In the genomic region with DNA sequence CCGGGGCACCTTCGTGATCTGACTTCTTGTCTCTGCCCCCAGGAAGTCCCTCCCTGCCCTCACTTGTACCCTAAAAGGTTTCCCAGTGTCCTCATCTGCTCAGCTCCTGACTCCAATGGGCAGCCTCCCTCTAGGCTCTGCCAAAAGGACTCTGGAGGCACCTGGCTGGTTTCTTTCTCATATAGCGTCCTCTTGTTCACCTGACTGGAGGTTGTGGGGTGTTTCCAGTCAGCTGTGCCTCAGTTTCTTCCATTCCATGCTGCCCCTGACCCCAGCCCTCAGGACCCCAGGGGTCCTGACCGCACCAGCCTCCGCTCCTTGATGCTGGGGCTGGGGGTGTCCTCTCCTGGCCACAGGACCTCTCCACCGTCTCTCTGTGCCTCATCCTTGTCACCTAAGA, we compare ENCODE assay signal across 31 cellular contexts. TPM values are rescaled to one million over a fixed set of nuclear protein-coding genes. Genes with fewer than 3 reads are reported as not detected.
"Had no signal": no experiment of that assay in that cellular context is flagged by ENCODE, and none has a peak within 500 bp of the region (broad histone marks: within the 10 kb centered on the region; RNA-seq: fewer than 3 reads in every experiment).

No MANE protein-coding gene starts in this region.

- H3K9me3 ChIP-seq: SJSA1 had no signal

- DNase-seq: activated CD4-positive, alpha-beta T cell treated with anti-CD3 and anti-CD28 coated beads, Interleukin-2, amount 50 U/mL, for 4 hours; activated CD8-positive, alpha-beta T cell treated with anti-CD3 and anti-CD28 coated beads for 36 hours; activated gamma-delta T cell; activated naive CD4-positive, alpha-beta T cell treated with Interleukin-2 at 50 U/mL for 16 hours; activated naive CD8-positive, alpha-beta T cell treated with anti-CD3 and anti-CD28 coated beads, Interleukin-2, amount 10 ng/mL, durations not matched to agents 7 days and 5 days; activated T-cell treated with anti-CD3 and anti-CD28 coated beads, Interleukin-2, amount 50 U/mL, for 1 hour; activated T-cell treated with anti-CD3 and anti-CD28 coated beads, Interleukin-2, amount 50 U/mL, for 72 hours; amygdala; NCI-H1092 treated with DMSO at 0.1 percent for 48 hours; NCI-H1417; NCI-H187 treated with DMSO at 0.1 percent for 48 hours; NCI-H2081 treated with DMSO at 0.1 percent for 48 hours; NCI-H226; NCI-H446 treated with DMSO at 0.1 percent for 48 hours; NCI-H524; NCI-H69; NCI-H82; SHP77 treated with DMSO at 0.1 percent for 48 hours; SK-N-SH had no signal

- FAIRE-seq: TTC549 had no signal

- H3K4me1 ChIP-seq: ascending aorta, SJSA1 had no signal

- H3K36me3 ChIP-seq: ascending aorta, SJSA1 had no signal

- H3K27ac ChIP-seq: ascending aorta, KMS-11, SJSA1 had no signal

- ATAC-seq: activated CD8-positive, alpha-beta T cell treated with anti-CD3 and anti-CD28 coated beads for 36 hours; activated T-cell treated with anti-CD3 and anti-CD28 coated beads, Interleukin-2, amount 50 U/mL, for 72 hours; activated T-helper 17 cell treated with anti-CD3 and anti-CD28 coated beads, Interleukin-2, amount 50 U/mL, for 72 hours; Panc1 had no signal

- H3K4me3 ChIP-seq: ascending aorta, SJSA1 had no signal

- H3K27me3 ChIP-seq: ascending aorta, SJSA1 had no signal

RNA-seq across cellular contexts. Expression of gene PRR23E, which starts 2.5 kb away (rescaled TPM):
- total RNA-seq: activated CD4-positive, alpha-beta T cell treated with anti-CD3 and anti-CD28 coated beads, Interleukin-2, amount 10 ng/mL, durations not matched to agents 24 days and 14 days; activated CD8-positive, alpha-beta memory T cell treated with anti-CD3 and anti-CD28 coated beads for 36 hours; activated CD8-positive, alpha-beta T cell treated with anti-CD3 and anti-CD28 coated beads for 36 hours; activated naive CD8-positive, alpha-beta T cell treated with anti-CD3 and anti-CD28 coated beads, Interleukin-2, amount 10 ng/mL, durations not matched to agents 7 days and 5 days; activated T-cell treated with anti-CD3 and anti-CD28 coated beads, Interleukin-2, amount 50 U/mL, for 72 hours; activated T-helper 17 cell treated with anti-CD3 and anti-CD28 coated beads, Interleukin-2, amount 50 U/mL, for 72 hours; ascending aorta; cardiac septum; LHCN-M2; M059J; RPMI7951; SJSA1 had no signal
- polyA plus RNA-seq: SK-N-SH had no signal
